ENCODE assay signal across 8 cellular contexts in genomic region chr1:231625975-231626534, GRCh38. TPM values are rescaled to one million over a fixed set of nuclear protein-coding genes. Genes with fewer than 3 reads are reported as not detected.
DNase-seq lines count a peak whose midpoint lies in the region; TF ChIP-seq lines count a peak whose summit lies in the region.

No MANE protein-coding gene starts in this region.

- WGBS in lower leg skin, 2 donors: 6% methylated on average over 7 of the region's 7 CpGs

- no peaks in the 10 kb centered on the region for H3K27me3 Mint-ChIP-seq in activated naive CD8-positive, alpha-beta T cell treated with anti-CD3 and anti-CD28 coated beads for 36 hours
- H3K27me3 Mint-ChIP-seq in type B pancreatic cell: peaks cover 45% of the 10 kb centered on the region

- H3K4me1 Mint-ChIP-seq in activated naive CD8-positive, alpha-beta T cell treated with anti-CD3 and anti-CD28 coated beads for 36 hours: peaks cover 24% of the 10 kb centered on the region
- H3K4me1 Mint-ChIP-seq in type B pancreatic cell (ENCODE audit: unreplicated experiment): peaks cover 13% of the 10 kb centered on the region

- no peak for TF ChIP-seq POLR2A in lower leg skin (IDR thresholded peaks at IDR 0.05)

- intact Hi-C loops in lower leg skin (cut with DNase I; ENCODE audit: low total_unique reads): no loop called here
- intact Hi-C loops in posterior vena cava (cut with DNase I): no loop called here

- TF ChIP-seq CTCF in lower leg skin (IDR thresholded peaks at IDR 0.05) (no peak), type B pancreatic cell (conservative IDR thresholded peaks at IDR 0.05) (no peak)

- peak overlapping the region; percentile 80 for H3K27ac Mint-ChIP-seq in activated naive CD8-positive, alpha-beta T cell treated with anti-CD3 and anti-CD28 coated beads for 36 hours
- H3K27ac Mint-ChIP-seq in type B pancreatic cell: peak overlapping the region; percentile 63

- no peaks in the 10 kb centered on the region for H3K36me3 Mint-ChIP-seq in activated naive CD8-positive, alpha-beta T cell treated with anti-CD3 and anti-CD28 coated beads for 36 hours
- H3K36me3 Mint-ChIP-seq in type B pancreatic cell: no peaks in the 10 kb centered on the region

- peak overlapping the region; percentile 63 for H3K4me3 ChIP-seq in lower leg skin (ENCODE audit: low read depth, poor library complexity, severe bottlenecking)

- peaks cover 3% of the 10 kb centered on the region for H3K9me3 Mint-ChIP-seq in activated naive CD8-positive, alpha-beta T cell treated with anti-CD3 and anti-CD28 coated beads for 36 hours
- H3K9me3 Mint-ChIP-seq in type B pancreatic cell: peaks cover 4% of the 10 kb centered on the region

- DNase-seq in activated effector memory CD4-positive, alpha-beta T cell treated with anti-CD3 and anti-CD28 coated beads, Interleukin-2, amount 50 U/mL, for 16 hours: peak; percentile 64
- no peak for DNase-seq in activated effector memory CD4-positive, alpha-beta T cell treated with Interleukin-2 at 50 U/mL for 16 hours
- no peak for DNase-seq in activated naive CD8-positive, alpha-beta T cell treated with anti-CD3 and anti-CD28 coated beads for 36 hours
- DNase-seq in lower leg skin (ENCODE audit: low spot score in 2 of 2): no peak
- no peak for DNase-seq in type B pancreatic cell (ENCODE audit: extremely low spot score, unreplicated experiment)
- no peak for DNase-seq in stimulated activated CD8-positive, alpha-beta memory T cell treated with anti-CD3 and anti-CD28 coated beads, Interleukin-4, amount 100 ng/mL, for 48 hours
- no peak for DNase-seq in NCI-H2107 (lab: John Stamatoyannopoulos, UW)
- no peak for DNase-seq in posterior vena cava (ENCODE audit: low spot score)

- H3K4me3 Mint-ChIP-seq in activated naive CD8-positive, alpha-beta T cell treated with anti-CD3 and anti-CD28 coated beads for 36 hours: peak overlapping the region; percentile 84
- peak overlapping the region; percentile 92 for H3K4me3 Mint-ChIP-seq in type B pancreatic cell

RNA-seq across cellular contexts. Expression of gene DISC1, which starts 0.5 kb away (rescaled TPM):
- 1 to 10 TPM; 1.7 to 2.0 TPM for total RNA-seq in activated naive CD8-positive, alpha-beta T cell treated with anti-CD3 and anti-CD28 coated beads for 36 hours
- total RNA-seq in lower leg skin: 1 to 10 TPM; 1.6 to 7.4 (median 3.5) TPM
- total RNA-seq in type B pancreatic cell (ENCODE audit: low replicate concordance): 1.2 and 4.7 TPM in 2 replicates
- 10 to 100 TPM in 1 of 2 donors, 1 to 10 TPM in 1; 7.9 to 10.9 TPM for total RNA-seq in posterior vena cava
